Comparison of ENCODE assay signal across 25 cellular contexts in genomic region chr6:168307011-168307694, GRCh38. TPM values are rescaled to one million over a fixed set of nuclear protein-coding genes. Genes with fewer than 3 reads are reported as not detected.
DNase-seq lines count a peak whose midpoint lies in the region; FAIRE-seq and TF ChIP-seq lines count a peak whose summit lies in the region.
"Had no signal": no experiment of that assay in that cellular context is flagged by ENCODE, and none has a peak within 500 bp of the region (broad histone marks: within the 10 kb centered on the region; RNA-seq: fewer than 3 reads in every experiment).

No MANE protein-coding gene starts in this region.

- H3K27me3 Mint-ChIP-seq in nephron (ENCODE audit: low read depth): peaks cover 15% of the 10 kb centered on the region
- no peaks in the 10 kb centered on the region for H3K27me3 Mint-ChIP-seq in osteocyte (ENCODE audit: unreplicated experiment)
- peaks cover 2% of the 10 kb centered on the region for H3K27me3 Mint-ChIP-seq in activated T-helper 1 cell treated with anti-CD3 and anti-CD28 coated beads, Interleukin-12 subunit alpha, Interleukin-12 subunit beta, Interleukin-2, Interleukin-4 antibody, amounts not matched to agents 30 ng/mL and 10 ng/mL and 1 ng/mL, durations not matched to agents 14 hours and 24 hours and 36 hours (ENCODE audit: insufficient read depth)

- H3K27ac Mint-ChIP-seq in nephron: peak overlapping the region in 2 of 3 experiments; percentile 28 to 54
- H3K27ac Mint-ChIP-seq in osteocyte (ENCODE audit: unreplicated experiment): no peak overlapping the region
- H3K27ac Mint-ChIP-seq in activated T-helper 1 cell treated with anti-CD3 and anti-CD28 coated beads, Interleukin-12 subunit alpha, Interleukin-12 subunit beta, Interleukin-2, Interleukin-4 antibody, amounts not matched to agents 30 ng/mL and 10 ng/mL and 1 ng/mL, durations not matched to agents 14 hours and 24 hours and 36 hours: no peak overlapping the region
- H3K27ac Mint-ChIP-seq: CD4-positive, alpha-beta memory T cell; GM23338; H9 had no signal

- intact Hi-C loops in kidney (cut with DNase I): no loop called here
- intact Hi-C loops in activated T-helper 1 cell treated with anti-CD3 and anti-CD28 coated beads, Interleukin-12 subunit alpha, Interleukin-12 subunit beta, Interleukin-2, Interleukin-4 antibody, amounts not matched to agents 30 ng/mL and 10 ng/mL and 1 ng/mL, durations not matched to agents 14 hours and 24 hours and 36 hours (cut with micrococcal nuclease): no loop called here

- no peaks in the 10 kb centered on the region for H3K9me3 ChIP-seq in kidney (ENCODE audit: control insufficient read depth in 1 of 2, low read length in 2 of 2)
- H3K9me3 ChIP-seq: A549 had no signal

- DNase-seq in caudate nucleus (lab: John Stamatoyannopoulos, UW) (no peak), kidney (peak; percentile 64), osteocyte (ENCODE audit: extremely low spot score, unreplicated experiment) (peak; percentile 79), hypothalamus (lab: John Stamatoyannopoulos, UW) (no peak)
- no peak for DNase-seq in activated CD8-positive, alpha-beta memory T cell treated with anti-CD3 and anti-CD28 coated beads, Interleukin-2, amount 50 U/mL, for 4 hours
- no peak for DNase-seq in activated T-helper 1 cell treated with anti-CD3 and anti-CD28 coated beads, Interleukin-12 subunit alpha, Interleukin-12 subunit beta, Interleukin-2, Interleukin-4 antibody, amounts not matched to agents 30 ng/mL and 10 ng/mL and 1 ng/mL, durations not matched to agents 14 hours and 24 hours and 36 hours (ENCODE audit: low spot score)
- DNase-seq: 8988T; ACHN; C1 segment of cervical spinal cord; Calu3; CD4-positive, alpha-beta memory T cell; COR-L47; DMS53; DMS79 treated with DMSO at 0.1 percent for 48 hours; GF-D8; H9 had no signal

- peaks cover 4 to 5% of the 10 kb centered on the region in 2 donors for H3K4me1 ChIP-seq in kidney (ENCODE audit: control insufficient read depth in 1 of 2, insufficient read depth in 1 of 2, low read depth in 1 of 2, low read length in 2 of 2)

- H3K36me3 Mint-ChIP-seq in nephron (ENCODE audit: low read depth) (peaks cover 39% of the 10 kb centered on the region), osteocyte (ENCODE audit: unreplicated experiment) (no peaks in the 10 kb centered on the region)
- no peaks in the 10 kb centered on the region for H3K36me3 Mint-ChIP-seq in activated T-helper 1 cell treated with anti-CD3 and anti-CD28 coated beads, Interleukin-12 subunit alpha, Interleukin-12 subunit beta, Interleukin-2, Interleukin-4 antibody, amounts not matched to agents 30 ng/mL and 10 ng/mL and 1 ng/mL, durations not matched to agents 14 hours and 24 hours and 36 hours (ENCODE audit: low read depth)
- H3K36me3 Mint-ChIP-seq: CD4-positive, alpha-beta memory T cell had no signal

- H3K4me1 Mint-ChIP-seq in nephron (peaks cover 44% of the 10 kb centered on the region), osteocyte (ENCODE audit: unreplicated experiment) (peaks cover 12% of the 10 kb centered on the region)
- no peaks in the 10 kb centered on the region for H3K4me1 Mint-ChIP-seq in activated T-helper 1 cell treated with anti-CD3 and anti-CD28 coated beads, Interleukin-12 subunit alpha, Interleukin-12 subunit beta, Interleukin-2, Interleukin-4 antibody, amounts not matched to agents 30 ng/mL and 10 ng/mL and 1 ng/mL, durations not matched to agents 14 hours and 24 hours and 36 hours (ENCODE audit: low read depth)
- H3K4me1 Mint-ChIP-seq: CD4-positive, alpha-beta memory T cell had no signal

- no peak overlapping the region for H3K4me3 Mint-ChIP-seq in nephron
- no peak overlapping the region for H3K4me3 Mint-ChIP-seq in osteocyte (ENCODE audit: unreplicated experiment)
- H3K4me3 Mint-ChIP-seq in activated T-helper 1 cell treated with anti-CD3 and anti-CD28 coated beads, Interleukin-12 subunit alpha, Interleukin-12 subunit beta, Interleukin-2, Interleukin-4 antibody, amounts not matched to agents 30 ng/mL and 10 ng/mL and 1 ng/mL, durations not matched to agents 14 hours and 24 hours and 36 hours: no peak overlapping the region
- H3K4me3 Mint-ChIP-seq: CD4-positive, alpha-beta memory T cell; GM23338; H9 had no signal

- peak overlapping the region; percentile 46 for H3K27ac ChIP-seq in caudate nucleus (ENCODE audit: low read depth, low read length)
- no peak overlapping the region for H3K27ac ChIP-seq in kidney (ENCODE audit: low read depth in 2 of 2, low read length in 2 of 2)
- H3K27ac ChIP-seq: A549 had no signal

- no peak for FAIRE-seq in kidney (lab: Jason Lieb, UNC)
- FAIRE-seq: A549, GM12891, GM18507 had no signal

- TF ChIP-seq CTCF in kidney (IDR thresholded peaks at IDR 0.05; ENCODE audit: borderline replicate concordance, extremely low read depth, insufficient read depth) (no peak), nephron (IDR thresholded peaks at IDR 0.05; ENCODE audit: unreplicated experiment in 3 of 3) (no peak), osteocyte (IDR thresholded peaks at IDR 0.05) (no peak)

- H3K9me3 Mint-ChIP-seq in nephron: no peaks in the 10 kb centered on the region
- H3K9me3 Mint-ChIP-seq in osteocyte (ENCODE audit: unreplicated experiment): no peaks in the 10 kb centered on the region
- H3K9me3 Mint-ChIP-seq in activated T-helper 1 cell treated with anti-CD3 and anti-CD28 coated beads, Interleukin-12 subunit alpha, Interleukin-12 subunit beta, Interleukin-2, Interleukin-4 antibody, amounts not matched to agents 30 ng/mL and 10 ng/mL and 1 ng/mL, durations not matched to agents 14 hours and 24 hours and 36 hours: no peaks in the 10 kb centered on the region
- H3K9me3 Mint-ChIP-seq: CD4-positive, alpha-beta memory T cell; GM23338; H9 had no signal

- no peaks in the 10 kb centered on the region for H3K36me3 ChIP-seq in kidney (ENCODE audit: control insufficient read depth in 1 of 2, insufficient read depth in 2 of 2, low read length in 2 of 2)

- H3K4me3 ChIP-seq in kidney (ENCODE audit: low read length in 2 of 2): no peak overlapping the region
- H3K4me3 ChIP-seq: A549, GM23338 had no signal

- no peak overlapping the region for H3K9ac ChIP-seq in kidney (ENCODE audit: low read length in 2 of 2)

RNA-seq across cellular contexts. Expression of gene DACT2, which starts 12.4 kb away (rescaled TPM):
- total RNA-seq in kidney: 5.0 TPM
- 4.8 TPM for polyA plus RNA-seq in kidney (ENCODE audit: insufficient read depth, low read depth, low replicate concordance)
- 0.94 and 1.4 TPM in 2 replicates for total RNA-seq in osteocyte
- total RNA-seq in activated T-helper 1 cell treated with anti-CD3 and anti-CD28 coated beads, Interleukin-12 subunit alpha, Interleukin-12 subunit beta, Interleukin-2, Interleukin-4 antibody, amounts not matched to agents 30 ng/mL and 10 ng/mL and 1 ng/mL, durations not matched to agents 14 hours and 24 hours and 36 hours: 2.1 and 2.3 TPM in 2 replicates
- total RNA-seq: Calu3; CD4-positive, alpha-beta memory T cell; Daoy; G401; H4 had no signal
- polyA plus RNA-seq: BJ; CD4-positive, alpha-beta memory T cell had no signal

Comparison
In these comparisons a context has a peak if more than half of its experiments do, and no peak if none do; other contexts are left out.
1. DNase-seq: peak in kidney (single experiment) and osteocyte (single experiment); none in caudate nucleus (0 of 61), activated CD8-positive, alpha-beta memory T cell treated with anti-CD3 and anti-CD28 coated beads, Interleukin-2, amount 50 U/mL, for 4 hours (single experiment), hypothalamus (0 of 51) and activated T-helper 1 cell treated with anti-CD3 and anti-CD28 coated beads, Interleukin-12 subunit alpha, Interleukin-12 subunit beta, Interleukin-2, Interleukin-4 antibody, amounts not matched to agents 30 ng/mL and 10 ng/mL and 1 ng/mL, durations not matched to agents 14 hours and 24 hours and 36 hours (single experiment).
2. H3K27ac Mint-ChIP-seq: peak in nephron (2 of 3); none in osteocyte (single experiment) and activated T-helper 1 cell treated with anti-CD3 and anti-CD28 coated beads, Interleukin-12 subunit alpha, Interleukin-12 subunit beta, Interleukin-2, Interleukin-4 antibody, amounts not matched to agents 30 ng/mL and 10 ng/mL and 1 ng/mL, durations not matched to agents 14 hours and 24 hours and 36 hours (single experiment).